8 cellular contexts compared by ENCODE assay signal in genomic region chr2:234496835-234497591, GRCh38. TPM values are rescaled to one million over a fixed set of nuclear protein-coding genes. Genes with fewer than 3 reads are reported as not detected.
DNase-seq lines count a peak whose midpoint lies in the region; ATAC-seq, FAIRE-seq and TF ChIP-seq lines count a peak whose summit lies in the region.

Gene ARL4C, minus strand, starts transcription at chr2:234497081. Its CDS starts 495 bp downstream, at chr2:234496586.

- POLR2A ChIA-PET in SK-N-SH (lab: Yijun Ruan, JAX), result interaction anchor here (0.6 to 2.7 kb wide), 10 partner anchors 14 to 498 kb away, joined by 3 to 11 read pairs (median 4); no protein-coding TSS in a partner anchor

- no peak for TF ChIP-seq CTCF in SK-N-SH (IDR thresholded peaks at IDR 0.05)
- TF ChIP-seq CTCF in cardiac muscle cell (IDR thresholded peaks at IDR 0.05; ENCODE audit: low read depth, low read length), result no peak
- no peak for TF ChIP-seq CTCF in parathyroid adenoma (IDR thresholded peaks at IDR 0.05)

- CTCF ChIA-PET in SK-N-SH (lab: Yijun Ruan, JAX), result interaction anchor here (0.6 to 5.0 kb wide), 14 partner anchors 9 to 620 kb away, joined by 3 to 39 read pairs (median 5); no protein-coding TSS in a partner anchor

- H3K27ac ChIP-seq in SK-N-SH (ENCODE audit: low read depth in 2 of 2, low read length in 1 of 2), result peak within 1 kb of the TSS; percentile 13 to 76; a peak in 3 of 4 replicates
- H3K27ac ChIP-seq in cardiac muscle cell, result peak within 1 kb of the TSS; percentile 70
- peak within 1 kb of the TSS; percentile 49 for H3K27ac ChIP-seq in parathyroid adenoma

- no peak for TF ChIP-seq RAD21 in SK-N-SH (IDR thresholded peaks at IDR 0.05; ENCODE audit: low read length)

- peaks cover 0 to 4% of the 10 kb centered on the region in 2 experiments for H3K36me3 ChIP-seq in SK-N-SH (replicated peaks in 1 of 2; ENCODE audit: control insufficient read depth in 1 of 2, insufficient read depth in 2 of 2, low read length in 1 of 2)
- no peaks in the 10 kb centered on the region for H3K36me3 ChIP-seq in adipocyte (ENCODE audit: control insufficient read depth, insufficient read depth, low read length, severe bottlenecking)
- H3K36me3 ChIP-seq in cardiac muscle cell, result no peaks in the 10 kb centered on the region
- no peaks in the 10 kb centered on the region for H3K36me3 ChIP-seq in parathyroid adenoma (ENCODE audit: control insufficient read depth, insufficient read depth, low read length)

- peak within 1 kb of the TSS; percentile 70 to 90 for H3K4me3 ChIP-seq in SK-N-SH (ENCODE audit: low read depth in 2 of 2, low read length in 1 of 2)
- H3K4me3 ChIP-seq in adipocyte (ENCODE audit: low read length), result peak within 1 kb of the TSS; percentile 89
- H3K4me3 ChIP-seq in cardiac muscle cell, result peak within 1 kb of the TSS; percentile 50
- H3K4me3 ChIP-seq in parathyroid adenoma (ENCODE audit: low read depth, low read length), result peak within 1 kb of the TSS; percentile 54

- H3K9me3 ChIP-seq in SK-N-SH, result no peaks in the 10 kb centered on the region
- H3K9me3 ChIP-seq in adipocyte (ENCODE audit: control insufficient read depth, low read length), result no peaks in the 10 kb centered on the region
- H3K9me3 ChIP-seq in cardiac muscle cell (ENCODE audit: low read depth), result no peaks in the 10 kb centered on the region
- H3K9me3 ChIP-seq in parathyroid adenoma (ENCODE audit: control insufficient read depth, low read length), result no peaks in the 10 kb centered on the region

- peaks cover 40% of the 10 kb centered on the region for H4K20me1 ChIP-seq in SK-N-SH (ENCODE audit: insufficient read depth)

- H3K4me2 ChIP-seq in SK-N-SH (peak within 1 kb of the TSS; percentile 94), parathyroid adenoma (ENCODE audit: low read length) (peak within 1 kb of the TSS; percentile 87)

- no CpG with 5 or more reads among the region's 100 CpGs for WGBS in SK-N-SH (ENCODE audit: low lambda C conversion rate)

- peaks cover 1% of the 10 kb centered on the region for H3F3A ChIP-seq in SK-N-SH (replicated peaks; ENCODE audit: insufficient read depth)

- H3K4me1 ChIP-seq in SK-N-SH (ENCODE audit: control insufficient read depth in 1 of 2, insufficient read depth in 2 of 2, low read depth in 1 of 2, low read length in 1 of 2) (peaks cover 0 to 21% of the 10 kb centered on the region in 2 experiments; a peak in 3 of 4 replicates), adipocyte (ENCODE audit: control insufficient read depth, insufficient read depth, low read length) (peaks cover 8% of the 10 kb centered on the region), cardiac muscle cell (ENCODE audit: low read depth) (peaks cover 17% of the 10 kb centered on the region), parathyroid adenoma (no peaks in the 10 kb centered on the region)

- H3K9me2 ChIP-seq in SK-N-SH, result no peaks in the 10 kb centered on the region

- H3K27me3 ChIP-seq in SK-N-SH (ENCODE audit: insufficient read depth) (no peaks in the 10 kb centered on the region), adipocyte (replicated peaks; ENCODE audit: control insufficient read depth, insufficient read depth, low read length) (no peaks in the 10 kb centered on the region), cardiac muscle cell (no peaks in the 10 kb centered on the region), parathyroid adenoma (ENCODE audit: control insufficient read depth, insufficient read depth, low read length) (no peaks in the 10 kb centered on the region)

- H2AFZ ChIP-seq in SK-N-SH (ENCODE audit: low read depth) (peak within 1 kb of the TSS; percentile 65; the same call in 1 of the 2 replicates), parathyroid adenoma (peak within 1 kb of the TSS; percentile 86)

- H3K9ac ChIP-seq in SK-N-SH (peak within 1 kb of the TSS; percentile 80), adipocyte (ENCODE audit: low read length) (peak within 1 kb of the TSS; percentile 82), parathyroid adenoma (no peak within 1 kb of the TSS)

- H3K79me2 ChIP-seq in SK-N-SH (ENCODE audit: insufficient read depth) (peaks cover 44% of the 10 kb centered on the region), parathyroid adenoma (no peaks in the 10 kb centered on the region)

- DNase-seq in COR-L47 (lab: John Stamatoyannopoulos, UW) (peak; percentile 37), HTR-8/SVneo (ENCODE audit: insufficient read length, low spot score) (peak; percentile 65), SK-N-SH (peak; percentile 95), adipocyte (ENCODE audit: low read depth) (peak; percentile 81), cardiac muscle cell (ENCODE audit: low read depth in 1 of 2, low spot score in 1 of 2) (peak; percentile 79 to 92)

- ATAC-seq in GM21360 (IDR thresholded peaks at IDR 0.05; ENCODE audit: unreplicated experiment) (peak; percentile 50), HG03469 (IDR thresholded peaks at IDR 0.05; ENCODE audit: unreplicated experiment) (no peak)

- FAIRE-seq in HTR-8/SVneo (lab: Jason Lieb, UNC), result no peak

- no peak for TF ChIP-seq EP300 in SK-N-SH (IDR thresholded peaks at IDR 0.05; ENCODE audit: borderline replicate concordance in 1 of 2, low read depth in 1 of 2, low read length in 1 of 2)

TF ChIP-seq in SK-N-SH, 30 proteins besides CTCF, POLR2A, EP300 and RAD21:
- TF ChIP-seq RFX5 (IDR thresholded peaks at IDR 0.05; ENCODE audit: low read length) (no peak), TAF1 (IDR thresholded peaks at IDR 0.05; ENCODE audit: borderline replicate concordance, low read depth, low read length) (peak; percentile 57; the same call in 1 of the 2 replicates), ZBTB33 (IDR thresholded peaks at IDR 0.05; ENCODE audit: borderline replicate concordance, low read depth) (no peak), REST (IDR thresholded peaks at IDR 0.05; ENCODE audit: low read depth, low read length) (peak; percentile 72), NRF1 (IDR thresholded peaks at IDR 0.05; ENCODE audit: low read depth, low read length) (peak; percentile 34; the same call in 1 of the 2 replicates)
TF ChIP-seq in SK-N-SH: peak in this region for 3.

RNA-seq across cellular contexts. Expression of gene ARL4C, which starts in this region (rescaled TPM):
- 20.6 and 24.0 TPM in 2 replicates for polyA plus RNA-seq in SK-N-SH (2012; rRNA removed)
- polyA plus RNA-seq in SK-N-SH (2012; cell fraction: cytosol; rRNA removed), result 22.6 and 24.1 TPM in 2 replicates
- polyA plus RNA-seq in SK-N-SH (2012; cell fraction: nucleus; rRNA removed), result 12.1 and 13.3 TPM in 2 replicates
- 5.6 and 7.0 TPM in 2 replicates for total RNA-seq in cardiac muscle cell
- polyA plus RNA-seq in cardiac muscle cell, result 10.0 and 12.1 TPM in 2 replicates

Comparison
In these comparisons a context has a peak if more than half of its experiments do, and no peak if none do; other contexts are left out.
1. DNase-seq: peak in every context shown above with its lines; median percentile 95 in SK-N-SH; 86 in cardiac muscle cell; 81 in adipocyte; 65 in HTR-8/SVneo; 37 in COR-L47.